In the genomic region with DNA sequence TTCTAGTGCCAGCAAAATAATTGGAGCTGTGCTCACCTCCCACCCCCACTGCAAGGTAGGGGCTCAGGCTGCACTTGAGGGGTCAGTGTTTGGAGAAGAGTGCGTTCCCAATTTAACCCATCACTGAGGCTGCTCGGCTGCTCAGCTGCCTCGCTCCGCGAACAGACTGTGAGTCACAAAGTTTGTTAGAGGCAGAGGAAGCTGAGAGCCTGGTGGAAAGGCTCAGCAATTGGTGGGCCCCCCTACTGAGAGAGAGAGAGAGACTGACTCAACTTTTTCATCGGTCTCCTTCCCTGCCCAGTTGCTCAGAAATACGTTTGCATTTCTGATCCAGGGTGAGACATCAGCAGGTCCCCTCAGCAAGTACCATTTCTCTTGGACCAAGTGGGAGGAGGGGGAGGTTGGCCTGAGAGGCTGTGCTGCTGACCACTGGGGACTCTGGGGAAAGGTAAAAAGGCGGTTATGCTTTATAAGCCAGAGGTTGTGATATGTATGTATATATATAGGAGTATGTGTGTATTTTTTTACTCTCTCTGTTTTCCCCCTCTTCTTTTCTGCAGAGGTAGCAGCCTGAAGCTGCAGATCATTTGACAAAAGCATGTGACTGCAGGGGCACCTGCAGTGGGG, we compare ENCODE assay signal across 2 cellular contexts.
TF ChIP-seq lines count a peak whose summit lies in the region.

No MANE protein-coding gene starts in this region.

TF ChIP-seq in HCT116, 20 proteins besides CTCF, POLR2A, EP300 and RAD21:
- TF ChIP-seq, protein P1, sequence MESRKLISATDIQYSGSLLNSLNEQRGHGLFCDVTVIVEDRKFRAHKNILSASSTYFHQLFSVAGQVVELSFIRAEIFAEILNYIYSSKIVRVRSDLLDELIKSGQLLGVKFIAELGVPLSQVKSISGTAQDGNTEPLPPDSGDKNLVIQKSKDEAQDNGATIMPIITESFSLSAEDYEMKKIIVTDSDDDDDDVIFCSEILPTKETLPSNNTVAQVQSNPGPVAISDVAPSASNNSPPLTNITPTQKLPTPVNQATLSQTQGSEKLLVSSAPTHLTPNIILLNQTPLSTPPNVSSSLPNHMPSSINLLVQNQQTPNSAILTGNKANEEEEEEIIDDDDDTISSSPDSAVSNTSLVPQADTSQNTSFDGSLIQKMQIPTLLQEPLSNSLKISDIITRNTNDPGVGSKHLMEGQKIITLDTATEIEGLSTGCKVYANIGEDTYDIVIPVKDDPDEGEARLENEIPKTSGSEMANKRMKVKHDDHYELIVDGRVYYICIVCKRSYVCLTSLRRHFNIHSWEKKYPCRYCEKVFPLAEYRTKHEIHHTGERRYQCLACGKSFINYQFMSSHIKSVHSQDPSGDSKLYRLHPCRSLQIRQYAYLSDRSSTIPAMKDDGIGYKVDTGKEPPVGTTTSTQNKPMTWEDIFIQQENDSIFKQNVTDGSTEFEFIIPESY (IDR thresholded peaks at IDR 0.05; ENCODE audit: extremely low read depth, insufficient replicate concordance, low read length), result no peak
- TF ChIP-seq SRF (IDR thresholded peaks at IDR 0.05; ENCODE audit: low read depth), result no peak
- TF ChIP-seq ZNF274 (IDR thresholded peaks at IDR 0.05; ENCODE audit: low read depth, low read length), result no peak
- TF ChIP-seq, protein P2, sequence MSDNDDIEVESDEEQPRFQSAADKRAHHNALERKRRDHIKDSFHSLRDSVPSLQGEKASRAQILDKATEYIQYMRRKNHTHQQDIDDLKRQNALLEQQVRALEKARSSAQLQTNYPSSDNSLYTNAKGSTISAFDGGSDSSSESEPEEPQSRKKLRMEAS (IDR thresholded peaks at IDR 0.05), result no peak
- TF ChIP-seq EZH2 (IDR thresholded peaks at IDR 0.05), result no peak
- no peak for TF ChIP-seq TCF7L2 (IDR thresholded peaks at IDR 0.05; ENCODE audit: borderline replicate concordance, extremely low read depth, insufficient read depth, insufficient read length)
- TF ChIP-seq FOSL1 (IDR thresholded peaks at IDR 0.05; ENCODE audit: low read depth), result no peak

TF ChIP-seq in neural cell, 6 proteins besides CTCF, POLR2A, EP300 and RAD21 (continued from another document):
- TF ChIP-seq, protein P3, sequence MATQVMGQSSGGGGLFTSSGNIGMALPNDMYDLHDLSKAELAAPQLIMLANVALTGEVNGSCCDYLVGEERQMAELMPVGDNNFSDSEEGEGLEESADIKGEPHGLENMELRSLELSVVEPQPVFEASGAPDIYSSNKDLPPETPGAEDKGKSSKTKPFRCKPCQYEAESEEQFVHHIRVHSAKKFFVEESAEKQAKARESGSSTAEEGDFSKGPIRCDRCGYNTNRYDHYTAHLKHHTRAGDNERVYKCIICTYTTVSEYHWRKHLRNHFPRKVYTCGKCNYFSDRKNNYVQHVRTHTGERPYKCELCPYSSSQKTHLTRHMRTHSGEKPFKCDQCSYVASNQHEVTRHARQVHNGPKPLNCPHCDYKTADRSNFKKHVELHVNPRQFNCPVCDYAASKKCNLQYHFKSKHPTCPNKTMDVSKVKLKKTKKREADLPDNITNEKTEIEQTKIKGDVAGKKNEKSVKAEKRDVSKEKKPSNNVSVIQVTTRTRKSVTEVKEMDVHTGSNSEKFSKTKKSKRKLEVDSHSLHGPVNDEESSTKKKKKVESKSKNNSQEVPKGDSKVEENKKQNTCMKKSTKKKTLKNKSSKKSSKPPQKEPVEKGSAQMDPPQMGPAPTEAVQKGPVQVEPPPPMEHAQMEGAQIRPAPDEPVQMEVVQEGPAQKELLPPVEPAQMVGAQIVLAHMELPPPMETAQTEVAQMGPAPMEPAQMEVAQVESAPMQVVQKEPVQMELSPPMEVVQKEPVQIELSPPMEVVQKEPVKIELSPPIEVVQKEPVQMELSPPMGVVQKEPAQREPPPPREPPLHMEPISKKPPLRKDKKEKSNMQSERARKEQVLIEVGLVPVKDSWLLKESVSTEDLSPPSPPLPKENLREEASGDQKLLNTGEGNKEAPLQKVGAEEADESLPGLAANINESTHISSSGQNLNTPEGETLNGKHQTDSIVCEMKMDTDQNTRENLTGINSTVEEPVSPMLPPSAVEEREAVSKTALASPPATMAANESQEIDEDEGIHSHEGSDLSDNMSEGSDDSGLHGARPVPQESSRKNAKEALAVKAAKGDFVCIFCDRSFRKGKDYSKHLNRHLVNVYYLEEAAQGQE (IDR thresholded peaks at IDR 0.05; ENCODE audit: borderline replicate concordance), result no peak
- TF ChIP-seq SMC3 (conservative IDR thresholded peaks at IDR 0.05; ENCODE audit: poor library complexity), result no peak
- no peak for TF ChIP-seq TAF1 (IDR thresholded peaks at IDR 0.05; ENCODE audit: low read depth)
- no peak for TF ChIP-seq POLR2AphosphoS5 (IDR thresholded peaks at IDR 0.05)
